ENCODE assay signal across 13 cellular contexts in the genomic region with DNA sequence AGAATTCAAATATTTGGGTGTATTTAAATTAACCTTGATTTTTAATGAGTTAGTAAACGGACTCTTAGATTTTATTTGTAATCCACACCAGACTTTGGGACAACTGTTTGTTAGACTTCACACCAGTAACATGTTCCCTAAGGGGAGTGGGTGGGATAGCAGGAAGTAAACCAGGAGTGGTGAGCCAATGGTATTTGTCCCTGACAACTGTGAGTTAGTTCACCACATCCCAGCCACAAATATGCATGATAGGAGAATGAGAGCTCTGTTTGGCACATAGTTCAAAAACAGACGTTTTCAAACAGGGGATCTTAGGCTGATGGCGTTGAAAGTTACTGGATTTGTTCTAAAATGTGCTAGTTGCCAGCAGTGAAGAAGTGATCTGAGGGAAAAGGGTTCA. TPM values are rescaled to one million over a fixed set of nuclear protein-coding genes. Genes with fewer than 3 reads are reported as not detected.
DNase-seq lines count a peak whose midpoint lies in the region; ATAC-seq, FAIRE-seq and TF ChIP-seq lines count a peak whose summit lies in the region.
"Had no signal": no experiment of that assay in that cellular context is flagged by ENCODE, and none has a peak within 500 bp of the region (broad histone marks: within the 10 kb centered on the region; RNA-seq: fewer than 3 reads in every experiment).

No MANE protein-coding gene starts in this region.

- no peak overlapping the region for H3K4ac ChIP-seq in mesendoderm (ENCODE audit: low read depth, low read length)

- H3K4me1 ChIP-seq in mesendoderm (ENCODE audit: control insufficient read depth, low read depth, low read length) (peaks cover 3% of the 10 kb centered on the region), hepatocyte (ENCODE audit: insufficient read depth) (no peaks in the 10 kb centered on the region), small intestine (ENCODE audit: control insufficient read depth in 2 of 2, insufficient read depth in 1 of 2, low read depth in 1 of 2, low read length in 1 of 2) (no peaks in the 10 kb centered on the region)

- H3K4me2 ChIP-seq in mesendoderm (ENCODE audit: low read length) (no peak overlapping the region), hepatocyte (no peak overlapping the region)

- H3K79me2 ChIP-seq in mesendoderm (ENCODE audit: control insufficient read depth, insufficient read depth, low read length) = no peaks in the 10 kb centered on the region
- H3K79me2 ChIP-seq in hepatocyte = no peaks in the 10 kb centered on the region

- H3K4me3 ChIP-seq in cardiac fibroblast (replicated peaks in 1 of 2; ENCODE audit: low read depth in 2 of 2, low read length in 2 of 2) (no peak overlapping the region), mesendoderm (ENCODE audit: low read length) (no peak overlapping the region), hepatocyte (no peak overlapping the region), small intestine (ENCODE audit: low read depth in 1 of 2, low read length in 2 of 2) (no peak overlapping the region)

- no peak overlapping the region for H3K18ac ChIP-seq in mesendoderm (ENCODE audit: low read length)

- no peak overlapping the region for H2BK5ac ChIP-seq in mesendoderm (ENCODE audit: low read length)

- H4K20me1 ChIP-seq in hepatocyte (ENCODE audit: insufficient read depth, poor library complexity, severe bottlenecking) = no peaks in the 10 kb centered on the region

- no peak overlapping the region for H4K8ac ChIP-seq in mesendoderm (ENCODE audit: low read depth, low read length)

- no peak overlapping the region for H2AFZ ChIP-seq in hepatocyte

- no peak overlapping the region for H2BK15ac ChIP-seq in mesendoderm (replicated peaks; ENCODE audit: low read depth)

- no peaks in the 10 kb centered on the region for H3K9me3 ChIP-seq in hepatocyte (ENCODE audit: low read depth)
- no peaks in the 10 kb centered on the region for H3K9me3 ChIP-seq in small intestine (ENCODE audit: control insufficient read depth, low read depth)

- H2BK120ac ChIP-seq in mesendoderm (ENCODE audit: low read depth, low read length) = no peak overlapping the region

- no peak for TF ChIP-seq CTCF in cardiac fibroblast (IDR thresholded peaks at IDR 0.05; ENCODE audit: low read depth, low read length)
- TF ChIP-seq CTCF in hepatocyte (IDR thresholded peaks at IDR 0.05; ENCODE audit: poor library complexity) = no peak

- H3K9ac ChIP-seq in mesendoderm (ENCODE audit: low read length) = no peak overlapping the region

- FAIRE-seq in small intestine (lab: Jason Lieb, UNC) = no peak
- FAIRE-seq: colon had no signal

- H3K23ac ChIP-seq in mesendoderm (ENCODE audit: low read length) = no peak overlapping the region

- no peak overlapping the region for H4K5ac ChIP-seq in mesendoderm (ENCODE audit: low read length)

- H3K9me2 ChIP-seq in hepatocyte (replicated peaks; ENCODE audit: insufficient read depth) = no peaks in the 10 kb centered on the region

- no peak for ATAC-seq in activated CD4-positive, CD25-positive, alpha-beta regulatory T cell treated with anti-CD3 and anti-CD28 coated beads, Interleukin-2, amount 50 U/mL, for 24 hours

- no peak overlapping the region for H3K27ac ChIP-seq in mesendoderm (ENCODE audit: low read depth, low read length)
- no peak overlapping the region for H3K27ac ChIP-seq in hepatocyte
- no peak overlapping the region for H3K27ac ChIP-seq in small intestine (ENCODE audit: low read depth in 1 of 2, low read length in 1 of 2)

- no CpG with 5 or more reads among the region's 3 CpGs for WGBS in mesendoderm (ENCODE audit: extremely low coverage, insufficient coverage, low lambda C conversion rate)
- WGBS in hepatocyte (ENCODE audit: low lambda C conversion rate, missing lambda C conversion rate) = 57% methylated on average over 3 of the region's 3 CpGs
- 76 to 89% (median 86%) methylated on average over 3 of the region's 3 CpGs for WGBS in small intestine, 3 donors

- H3K36me3 ChIP-seq in mesendoderm (ENCODE audit: control insufficient read depth, insufficient read depth, low read length) (no peaks in the 10 kb centered on the region), hepatocyte (replicated peaks; ENCODE audit: insufficient read depth, low read depth) (no peaks in the 10 kb centered on the region), small intestine (ENCODE audit: control insufficient read depth in 2 of 2, insufficient read depth in 2 of 2, low read length in 2 of 2) (no peaks in the 10 kb centered on the region)

- no peak overlapping the region for H3K56ac ChIP-seq in mesendoderm (ENCODE audit: low read length)

- DNase-seq in EH (ENCODE audit: low read depth) = peak; percentile 83
- DNase-seq in LHCN-M2 (ENCODE audit: low read depth) = peak; percentile 98
- peak; percentile 78 to 86 for DNase-seq in cardiac fibroblast (ENCODE audit: low read depth in 2 of 2)
- peak; percentile 35 for DNase-seq in mesendoderm
- no peak for DNase-seq in hepatocyte (ENCODE audit: low spot score)
- DNase-seq in small intestine = no peak
- no peak for DNase-seq in NCI-H187 (lab: John Stamatoyannopoulos, UW)
- DNase-seq: activated B cell treated with CpG ODN at 0.5 μM for 24 hours; CD8-positive, alpha-beta memory T cell; RPMI8226 had no signal

- H3K27me3 ChIP-seq in mesendoderm (ENCODE audit: insufficient read depth, low read length, poor library complexity) = no peaks in the 10 kb centered on the region
- no peaks in the 10 kb centered on the region for H3K27me3 ChIP-seq in hepatocyte
- H3K27me3 ChIP-seq in small intestine (ENCODE audit: control insufficient read depth in 2 of 2, insufficient read depth in 2 of 2, low read length in 2 of 2) = no peaks in the 10 kb centered on the region

- no peak overlapping the region for H2AK5ac ChIP-seq in mesendoderm (ENCODE audit: low read length)

- H3K79me1 ChIP-seq in mesendoderm (ENCODE audit: low read length) = no peaks in the 10 kb centered on the region

RNA-seq across cellular contexts. Expression of gene COL10A1, which starts 18.7 kb away (rescaled TPM):
- 1.4 and 1.7 TPM in 2 replicates for total RNA-seq in LHCN-M2 (2014; rRNA removed)
- 0.10 TPM for polyA plus RNA-seq in LHCN-M2 (2012)
- 0.07 TPM for polyA plus RNA-seq in mesendoderm (2013, experiment 1 of 2)
- 0.21 TPM for polyA plus RNA-seq in mesendoderm (2013, experiment 2 of 2)
- total RNA-seq in hepatocyte = 0.04 and 0.07 TPM in 2 replicates
- 0.05 TPM in 1 of 2 replicates, not detected in the other for polyA plus RNA-seq in hepatocyte
- not detected for polyA plus RNA-seq in small intestine
- total RNA-seq: activated B cell treated with CpG ODN at 0.5 μM for 24 hours; activated T-helper 2 cell treated with anti-CD3 and anti-CD28 coated beads, Interferon-gamma antibody, Interleukin-2, Interleukin-4, amounts not matched to agents 10 μg/mL and 5 μg/mL and 100 μg/mL, durations not matched to agents 14 hours and 24 hours and 36 hours; CD8-positive, alpha-beta memory T cell had no signal
- polyA plus RNA-seq: CD8-positive, alpha-beta memory T cell had no signal

RNA-seq across cellular contexts. Expression of gene NT5DC1, which starts 43.9 kb away (rescaled TPM):
- total RNA-seq in LHCN-M2 (2014; rRNA removed) (13.6 and 18.0 TPM in 2 replicates), hepatocyte (10.3 and 11.4 TPM in 2 replicates)
- polyA plus RNA-seq in LHCN-M2 (2012) = 20.3 TPM
- polyA plus RNA-seq in mesendoderm (2013, experiment 1 of 2) = 13.3 TPM
- 13.7 TPM for polyA plus RNA-seq in mesendoderm (2013, experiment 2 of 2)
- polyA plus RNA-seq in hepatocyte (27.8 and 39.2 TPM in 2 replicates), small intestine (10 to 100 TPM; 18.4 to 28.6 (median 20.8) TPM)

Comparison
In these comparisons a context has a peak if more than half of its experiments do, and no peak if none do; other contexts are left out.
1. DNase-seq: peak in EH (single experiment), LHCN-M2 (single experiment), cardiac fibroblast (2 of 2) and mesendoderm (single experiment); none in hepatocyte (single experiment), small intestine (single experiment) and NCI-H187 (0 of 2).